ENCODE assay signal across 9 cellular contexts in the genomic region with DNA sequence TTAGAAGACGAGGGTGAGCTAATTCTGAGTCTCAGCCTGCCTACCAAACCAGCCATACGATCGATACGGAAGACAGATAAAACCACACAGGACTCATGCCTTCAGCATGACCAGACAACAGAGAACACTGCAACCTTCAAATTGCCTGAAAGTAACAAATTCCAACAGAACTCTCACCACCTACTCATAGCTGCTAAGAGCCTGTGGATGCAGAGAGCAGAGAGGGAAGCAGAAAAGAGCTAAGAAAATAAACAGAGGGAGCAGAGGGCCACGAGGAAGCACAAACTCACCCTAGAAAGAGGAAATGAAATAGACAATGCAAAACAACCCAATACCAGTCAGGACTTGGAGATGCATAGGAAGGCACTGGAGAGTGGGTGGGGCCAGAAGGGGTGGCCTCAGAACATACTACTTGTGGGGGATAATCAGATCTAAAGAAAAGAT.
DNase-seq lines count a peak whose midpoint lies in the region; ATAC-seq lines count a peak whose summit lies in the region.
"Had no signal": no experiment of that assay in that cellular context is flagged by ENCODE, and none has a peak within 500 bp of the region (broad histone marks: within the 10 kb centered on the region; RNA-seq: fewer than 3 reads in every experiment).

No MANE protein-coding gene starts in this region.

- ATAC-seq in GM18517 (IDR thresholded peaks at IDR 0.05; ENCODE audit: unreplicated experiment) = peak; percentile 94
- peak; percentile 64 for ATAC-seq in HG02642 (IDR thresholded peaks at IDR 0.05; ENCODE audit: poor library complexity, unreplicated experiment)
- no peak for ATAC-seq in HG02571 (IDR thresholded peaks at IDR 0.05; ENCODE audit: unreplicated experiment)

- DNase-seq in NCI-H226 = peak; percentile 72
- DNase-seq in iris pigment epithelial cell (ENCODE audit: low read depth) = peak; percentile 86
- DNase-seq in NCI-H2029 (lab: John Stamatoyannopoulos, UW) = no peak
- DNase-seq in GM19238 (ENCODE audit: insufficient read length, low spot score) = no peak
- no peak for DNase-seq in activated CD4-positive, alpha-beta T cell treated with anti-CD3 and anti-CD28 coated beads, Interleukin-2, amount 50 U/mL, for 1 hour
- DNase-seq: DND-41 had no signal

Comparison
In these comparisons a context has a peak if more than half of its experiments do, and no peak if none do; other contexts are left out.
1. DNase-seq: peak in NCI-H226 (single experiment) and iris pigment epithelial cell (single experiment); none in NCI-H2029 (single experiment), GM19238 (single experiment) and activated CD4-positive, alpha-beta T cell treated with anti-CD3 and anti-CD28 coated beads, Interleukin-2, amount 50 U/mL, for 1 hour (single experiment).